17 cellular contexts compared by ENCODE assay signal in genomic region chr2:181818036-181818680, GRCh38.
A peak's percentile ranks its signal among the peaks of the same experiment; 100 is the strongest.
DNase-seq lines count a peak whose midpoint lies in the region; ATAC-seq, FAIRE-seq and TF ChIP-seq lines count a peak whose summit lies in the region.
"Had no signal": no experiment of that assay in that cellular context is flagged by ENCODE, and none has a peak within 500 bp of the region (broad histone marks: within the 10 kb centered on the region; RNA-seq: fewer than 3 reads in every experiment).

No MANE protein-coding gene starts in this region.

- ATAC-seq in IMR-90 (ENCODE audit: low read depth) (no peak), body of pancreas (no peak), HG03571 (IDR thresholded peaks at IDR 0.05; ENCODE audit: unreplicated experiment) (no peak), GM18498 (IDR thresholded peaks at IDR 0.05; ENCODE audit: unreplicated experiment) (no peak)
- ATAC-seq: A549; CD8-positive, alpha-beta T cell had no signal

- H3K79me1 ChIP-seq in IMR-90 (ENCODE audit: low read depth in 1 of 2, low read length in 2 of 2): no peaks in the 10 kb centered on the region
- no peaks in the 10 kb centered on the region for H3K79me1 ChIP-seq in neuronal stem cell (ENCODE audit: low read depth, low read length)

- TF ChIP-seq CTCF in IMR-90 (conservative IDR thresholded peaks at IDR 0.05; ENCODE audit: low read depth, low read length): no peak
- no peak for TF ChIP-seq CTCF in body of pancreas (IDR thresholded peaks at IDR 0.05)

- no CpG with 5 or more reads among the region's 1 CpG for WGBS in IMR-90 (ENCODE audit: extremely low coverage in 2 of 2, insufficient read length in 1 of 2), 2 experiments
- WGBS in body of pancreas, 2 donors: 30 to 46% methylated on average over 1 of the region's 1 CpG
- WGBS in neuronal stem cell (ENCODE audit: extremely low coverage in 2 of 2, insufficient read length in 2 of 2, insufficient replicate concordance in 1 of 2), 2 donors: no CpG with 5 or more reads among the region's 1 CpG

- H3K9ac ChIP-seq in IMR-90 (ENCODE audit: low read depth, low read length) (no peak overlapping the region), neuronal stem cell (ENCODE audit: low read depth, low read length, poor library complexity) (no peak overlapping the region)
- H3K9ac ChIP-seq: GM23248 had no signal

- no TSS peak for BruUV-seq in IMR-90 (replicated peaks; lab: Mats Ljungman, UMichigan)

- H3K4me3 ChIP-seq in IMR-90 (ENCODE audit: insufficient read depth, low read depth, low read length) (no peak overlapping the region), body of pancreas (no peak overlapping the region), neuronal stem cell (ENCODE audit: low read length in 2 of 2) (no peak overlapping the region)
- H3K4me3 ChIP-seq: A549, GM23248 had no signal

- no peaks in the 10 kb centered on the region for H3K9me1 ChIP-seq in IMR-90 (ENCODE audit: insufficient read depth, low read length)

- dilution Hi-C loops in IMR-90 (cut with HindIII; ENCODE audit: low sequenced_read_pairs, unreplicated experiment): no loop called here

- no peak overlapping the region for H2BK20ac ChIP-seq in IMR-90 (ENCODE audit: low read depth, low read length)

- H2BK120ac ChIP-seq in IMR-90 (ENCODE audit: low read depth, low read length) (no peak overlapping the region), neuronal stem cell (ENCODE audit: low read depth, low read length) (no peak overlapping the region)

- in situ Hi-C loops in IMR-90 (cut with MboI; ENCODE audit: low sequenced_read_pairs): no loop called here
- in situ Hi-C loops in KBM-7 (cut with MboI; ENCODE audit: low pct_unique_long_range_greater_than_20kb, low sequenced_read_pairs): no loop called here

- H2BK15ac ChIP-seq in IMR-90 (ENCODE audit: low read depth, low read length) (no peak overlapping the region), neuronal stem cell (ENCODE audit: low read length) (no peak overlapping the region)

- H3K4me1 ChIP-seq in IMR-90 (ENCODE audit: control insufficient read depth, insufficient read depth, low read length): peaks cover 3% of the 10 kb centered on the region
- peaks cover 97% of the 10 kb centered on the region for H3K4me1 ChIP-seq in body of pancreas
- no peaks in the 10 kb centered on the region for H3K4me1 ChIP-seq in neuronal stem cell (ENCODE audit: control insufficient read depth in 2 of 2, insufficient read depth in 1 of 2, low read depth in 1 of 2, low read length in 2 of 2)

- TF ChIP-seq POLR2A in IMR-90 (IDR thresholded peaks at IDR 0.05; ENCODE audit: low read depth, low read length): no peak
- no peak for TF ChIP-seq POLR2A in body of pancreas (IDR thresholded peaks at IDR 0.05)

- no peak overlapping the region for H2BK12ac ChIP-seq in neuronal stem cell (ENCODE audit: low read length)

- H3K23ac ChIP-seq in IMR-90 (ENCODE audit: low read depth, low read length): no peak overlapping the region
- no peak overlapping the region for H3K23ac ChIP-seq in neuronal stem cell (ENCODE audit: low read depth, low read length, poor library complexity)

- no peak overlapping the region for H2AK9ac ChIP-seq in IMR-90 (replicated peaks; ENCODE audit: low read depth, low read length, poor library complexity)

- H3K9me3 ChIP-seq in IMR-90 (ENCODE audit: control insufficient read depth, insufficient read depth, low read length): no peaks in the 10 kb centered on the region
- H3K9me3 ChIP-seq in body of pancreas: no peaks in the 10 kb centered on the region
- H3K9me3 ChIP-seq in neuronal stem cell (replicated peaks in 1 of 2; ENCODE audit: control insufficient read depth in 2 of 2, insufficient read depth in 1 of 2, low read depth in 1 of 2, low read length in 2 of 2): no peaks in the 10 kb centered on the region
- H3K9me3 ChIP-seq: A549 had no signal

- H4K8ac ChIP-seq in IMR-90 (ENCODE audit: low read depth in 2 of 2, low read length in 2 of 2): no peak overlapping the region
- no peak overlapping the region for H4K8ac ChIP-seq in neuronal stem cell (ENCODE audit: low read depth, low read length)

- intact Hi-C loops in IMR-90 (cut with micrococcal nuclease) (no loop called here), body of pancreas (cut with DNase I) (no loop called here)

- H4K5ac ChIP-seq in IMR-90 (ENCODE audit: low read depth, low read length): no peak overlapping the region

- H4K20me1 ChIP-seq in IMR-90 (ENCODE audit: insufficient read depth, low read length): no peaks in the 10 kb centered on the region

- no peak overlapping the region for H2AFZ ChIP-seq in IMR-90 (replicated peaks; ENCODE audit: low read length, poor library complexity)
- peak overlapping the region; percentile 51 for H2AFZ ChIP-seq in neuronal stem cell (ENCODE audit: low read length)
- H2AFZ ChIP-seq: GM23248 had no signal

- peak; percentile 30 for FAIRE-seq in islet of Langerhans (lab: Jason Lieb, UNC)
- FAIRE-seq: A549, D721Med, GM12892 had no signal

- H3K27ac ChIP-seq in IMR-90 (ENCODE audit: insufficient read depth, low read length) (no peak overlapping the region), body of pancreas (peak overlapping the region; percentile 30 to 78 (median 62)), neuronal stem cell (replicated peaks; ENCODE audit: low read length) (no peak overlapping the region)
- H3K27ac ChIP-seq: A549, GM23248 had no signal

- no peak for TF ChIP-seq RAD21 in IMR-90 (IDR thresholded peaks at IDR 0.05; ENCODE audit: low read length)

- no peak overlapping the region for H4K91ac ChIP-seq in IMR-90 (ENCODE audit: insufficient read depth, low read depth, low read length)
- no peak overlapping the region for H4K91ac ChIP-seq in neuronal stem cell (ENCODE audit: low read depth, low read length, poor library complexity)

- CTCF ChIA-PET in IMR-90 (lab: Yijun Ruan, JAX): interaction anchor here (1.5 kb wide), 1 partner anchor 34 kb away, joined by 3 read pairs; no protein-coding TSS in a partner anchor

- H2AK5ac ChIP-seq in IMR-90 (ENCODE audit: low read depth, low read length): no peak overlapping the region
- H2AK5ac ChIP-seq in neuronal stem cell (ENCODE audit: low read depth, low read length): no peak overlapping the region

- H3K4me2 ChIP-seq in IMR-90 (ENCODE audit: low read depth, low read length) (no peak overlapping the region), neuronal stem cell (ENCODE audit: insufficient read depth, low read length, poor library complexity, severe bottlenecking) (no peak overlapping the region)
- H3K4me2 ChIP-seq: A549 had no signal

- DNase-seq in IMR-90 (no peak), body of pancreas (no peak), neuronal stem cell (ENCODE audit: low spot score) (no peak), KBM-7 (no peak), mucosa of gallbladder (ENCODE audit: low spot score) (no peak)
- DNase-seq: CD8-positive, alpha-beta T cell; COR-L47; DND-41; GDM1; GM23248; H7 had no signal

- H3K27me3 ChIP-seq in IMR-90 (ENCODE audit: control insufficient read depth, insufficient read depth, low read length) (no peaks in the 10 kb centered on the region), body of pancreas (no peaks in the 10 kb centered on the region), neuronal stem cell (ENCODE audit: control insufficient read depth in 3 of 3, insufficient read depth in 3 of 3, low read depth in 1 of 3, low read length in 3 of 3) (no peaks in the 10 kb centered on the region)

- no peaks in the 10 kb centered on the region for H3K36me3 ChIP-seq in IMR-90 (ENCODE audit: control insufficient read depth, insufficient read depth, low read length)
- H3K36me3 ChIP-seq in body of pancreas (replicated peaks in 1 of 2; ENCODE audit: insufficient read depth in 1 of 2, low read depth in 2 of 2): no peaks in the 10 kb centered on the region
- H3K36me3 ChIP-seq in neuronal stem cell (replicated peaks in 1 of 2; ENCODE audit: control insufficient read depth in 2 of 2, insufficient read depth in 2 of 2, low read length in 2 of 2): no peaks in the 10 kb centered on the region

- POLR2A ChIA-PET in IMR-90 (lab: Charles Lee; ENCODE audit: unreplicated experiment): no interaction called here

- H3K18ac ChIP-seq in IMR-90 (ENCODE audit: low read depth, low read length): no peak overlapping the region
- no peak overlapping the region for H3K18ac ChIP-seq in neuronal stem cell (ENCODE audit: low read length)

- H3K4ac ChIP-seq in IMR-90 (ENCODE audit: low read depth, low read length): no peak overlapping the region
- H3K4ac ChIP-seq in neuronal stem cell (ENCODE audit: low read length): no peak overlapping the region

- H3K14ac ChIP-seq in IMR-90 (replicated peaks; ENCODE audit: low read depth, low read length) (no peak overlapping the region), neuronal stem cell (ENCODE audit: low read length) (no peak overlapping the region)

- H2BK5ac ChIP-seq in IMR-90 (ENCODE audit: low read depth, low read length, poor library complexity, severe bottlenecking) (peak overlapping the region; percentile 3), neuronal stem cell (ENCODE audit: low read length) (no peak overlapping the region)

- no peak overlapping the region for H3K56ac ChIP-seq in IMR-90 (ENCODE audit: extremely low read depth, insufficient read depth, low read length)

TF ChIP-seq in IMR-90, 13 proteins besides CTCF, POLR2A, EP300 and RAD21:
- TF ChIP-seq MAZ (IDR thresholded peaks at IDR 0.05; ENCODE audit: borderline replicate concordance, low read depth, low read length): no peak

Comparison
In these comparisons a context has a peak if more than half of its experiments do, and no peak if none do; other contexts are left out.
1. H3K27ac ChIP-seq: peak in body of pancreas (4 of 4); none in IMR-90 (single experiment) and neuronal stem cell (single experiment).